8 cellular contexts compared by ENCODE assay signal in the genomic region with DNA sequence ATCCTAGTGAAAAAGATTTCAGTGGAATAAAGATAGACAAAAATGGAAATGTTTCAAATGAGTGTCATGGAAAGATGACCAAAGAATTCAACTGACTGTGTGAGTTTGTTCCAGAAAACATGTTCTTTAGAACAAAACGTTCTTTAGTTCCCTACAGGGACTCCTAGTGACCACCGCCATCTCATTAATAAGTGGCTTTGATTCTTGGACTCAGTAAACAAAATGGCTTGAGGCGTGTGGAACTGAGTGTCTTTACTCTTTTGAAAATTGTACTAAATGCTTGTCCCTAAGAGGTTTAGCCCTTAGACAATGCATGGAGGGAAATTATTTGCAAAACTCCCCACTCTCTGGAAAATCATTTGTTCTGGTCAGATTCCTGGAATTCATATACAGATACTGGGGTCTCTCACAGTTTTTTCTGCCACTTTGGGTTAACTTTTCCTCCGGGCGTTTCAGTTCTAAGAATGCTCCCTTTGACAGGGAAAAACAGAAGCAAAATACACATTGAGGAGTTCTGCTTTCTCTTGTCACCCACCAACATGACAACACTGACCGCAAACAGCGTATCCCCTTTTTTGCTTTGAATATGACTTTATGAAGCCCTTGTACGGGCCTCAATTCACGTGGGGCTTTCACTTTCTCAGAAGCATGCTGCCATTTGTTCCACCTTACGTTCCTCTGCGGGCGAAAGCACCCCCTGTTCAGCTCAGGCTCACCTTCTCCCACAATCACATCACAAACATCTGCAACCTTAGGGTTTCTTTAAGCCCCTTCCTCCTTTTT. TPM values are rescaled to one million over a fixed set of nuclear protein-coding genes. Genes with fewer than 3 reads are reported as not detected.
DNase-seq lines count a peak whose midpoint lies in the region; ATAC-seq and TF ChIP-seq lines count a peak whose summit lies in the region.

No MANE protein-coding gene starts in this region.

- no peaks in the 10 kb centered on the region for H3K27me3 Mint-ChIP-seq in dendritic cell treated with granulocyte-macrophage colony-stimulating factor and Interleukin-4, amounts not matched to agents 40 ng/mL and 50 ng/mL, for 4 days
- peaks cover 13% of the 10 kb centered on the region for H3K27me3 Mint-ChIP-seq in Calu3 (ENCODE audit: unreplicated experiment)

- ATAC-seq in GM19463 (IDR thresholded peaks at IDR 0.05; ENCODE audit: unreplicated experiment): peak; percentile 67
- ATAC-seq in GM18861 (IDR thresholded peaks at IDR 0.05; ENCODE audit: unreplicated experiment): no peak

- no TSS peak for BruUV-seq in Calu3 (replicated peaks; lab: Mats Ljungman, UMichigan)

- H3K27ac Mint-ChIP-seq in dendritic cell treated with granulocyte-macrophage colony-stimulating factor and Interleukin-4, amounts not matched to agents 40 ng/mL and 50 ng/mL, for 4 days: peak overlapping the region; percentile 95
- no peak overlapping the region for H3K27ac Mint-ChIP-seq in Calu3 (ENCODE audit: unreplicated experiment)

- no peaks in the 10 kb centered on the region for H3K36me3 Mint-ChIP-seq in dendritic cell treated with granulocyte-macrophage colony-stimulating factor and Interleukin-4, amounts not matched to agents 40 ng/mL and 50 ng/mL, for 4 days (ENCODE audit: low read depth)
- H3K36me3 Mint-ChIP-seq in Calu3 (ENCODE audit: insufficient read depth, unreplicated experiment): no peaks in the 10 kb centered on the region

- no peaks in the 10 kb centered on the region for H3K9me3 Mint-ChIP-seq in dendritic cell treated with granulocyte-macrophage colony-stimulating factor and Interleukin-4, amounts not matched to agents 40 ng/mL and 50 ng/mL, for 4 days
- no peaks in the 10 kb centered on the region for H3K9me3 Mint-ChIP-seq in Calu3 (ENCODE audit: low read depth, unreplicated experiment)

- TF ChIP-seq CTCF in Calu3 (IDR thresholded peaks at IDR 0.05; ENCODE audit: unreplicated experiment): no peak

- H3K4me3 Mint-ChIP-seq in dendritic cell treated with granulocyte-macrophage colony-stimulating factor and Interleukin-4, amounts not matched to agents 40 ng/mL and 50 ng/mL, for 4 days: peak overlapping the region; percentile 74
- no peak overlapping the region for H3K4me3 Mint-ChIP-seq in Calu3 (ENCODE audit: low read depth, unreplicated experiment)

- H3K4me1 Mint-ChIP-seq in dendritic cell treated with granulocyte-macrophage colony-stimulating factor and Interleukin-4, amounts not matched to agents 40 ng/mL and 50 ng/mL, for 4 days (ENCODE audit: low read depth): peaks cover 64% of the 10 kb centered on the region
- H3K4me1 Mint-ChIP-seq in Calu3 (ENCODE audit: low read depth, unreplicated experiment): no peaks in the 10 kb centered on the region

- intact Hi-C loops in dendritic cell treated with granulocyte-macrophage colony-stimulating factor and Interleukin-4, amounts not matched to agents 40 ng/mL and 50 ng/mL, for 4 days (cut with micrococcal nuclease): no loop called here
- intact Hi-C loops in Calu3 (cut with micrococcal nuclease; ENCODE audit: unreplicated experiment): no loop called here

- DNase-seq in NOMO-1 treated with DMSO at 0.1 percent for 48 hours (lab: John Stamatoyannopoulos, UW; ENCODE audit: unreplicated experiment) (peak; percentile 98), Calu3 (no peak), NCI-H2081 treated with DMSO at 0.1 percent for 48 hours (lab: John Stamatoyannopoulos, UW) (no peak), DMS 273 (lab: John Stamatoyannopoulos, UW; ENCODE audit: unreplicated experiment) (no peak)
- DNase-seq in stimulated activated naive CD4-positive, alpha-beta T cell treated with Interleukin-2 at 50 U/mL for 16 hours (lab: John Stamatoyannopoulos, UW): peak; percentile 28

- CTCF ChIA-PET in Calu3 (lab: Charles Lee): no interaction called here

RNA-seq across cellular contexts. Expression of a gene that starts 15.3 kb away (rescaled TPM):
- total RNA-seq in Calu3 (2022): 0.39 and 0.99 TPM in 2 replicates

RNA-seq across cellular contexts. Expression of a gene that starts 55.7 kb away (rescaled TPM):
- 10.8 and 12.1 TPM in 2 replicates for total RNA-seq in Calu3 (2022)

RNA-seq across cellular contexts. Expression of a gene that starts 55.8 kb away (rescaled TPM):
- total RNA-seq in Calu3 (2022): 20.3 and 23.9 TPM in 2 replicates

Comparison
In these comparisons a context has a peak if more than half of its experiments do, and no peak if none do; other contexts are left out.
1. DNase-seq: peak in NOMO-1 treated with DMSO at 0.1 percent for 48 hours (single experiment) and stimulated activated naive CD4-positive, alpha-beta T cell treated with Interleukin-2 at 50 U/mL for 16 hours (single experiment); none in Calu3 (single experiment), NCI-H2081 treated with DMSO at 0.1 percent for 48 hours (single experiment) and DMS 273 (single experiment).